ENCODE assay signal across 15 cellular contexts in the genomic region with DNA sequence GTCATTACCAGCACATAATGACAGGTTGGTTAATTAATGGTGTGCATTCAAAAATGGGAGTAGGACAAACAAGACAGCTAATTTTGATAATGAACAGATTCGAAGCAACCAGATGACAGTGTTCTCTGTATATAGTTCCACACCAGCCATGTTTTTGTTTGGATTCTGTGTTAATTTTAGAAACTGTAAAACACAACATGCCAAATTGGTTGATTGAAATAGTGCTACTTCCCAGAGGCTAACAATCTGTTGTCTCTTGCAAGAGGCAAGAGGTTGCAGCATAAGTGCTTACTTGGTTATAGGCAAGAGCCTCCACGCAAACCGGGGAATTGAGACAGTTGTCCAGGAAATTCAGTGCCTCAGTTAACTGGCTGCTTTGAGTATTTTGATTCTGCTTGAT.
DNase-seq lines count a peak whose midpoint lies in the region; ATAC-seq and TF ChIP-seq lines count a peak whose summit lies in the region.
"Had no signal": no experiment of that assay in that cellular context is flagged by ENCODE, and none has a peak within 500 bp of the region (broad histone marks: within the 10 kb centered on the region; RNA-seq: fewer than 3 reads in every experiment).

No MANE protein-coding gene starts in this region.

- TF ChIP-seq CTCF in lower lobe of right lung (IDR thresholded peaks at IDR 0.05) (no peak), tibial artery (IDR thresholded peaks at IDR 0.05) (no peak), prostate gland (IDR thresholded peaks at IDR 0.05) (no peak), psoas muscle (IDR thresholded peaks at IDR 0.05) (no peak)

- no peak for ATAC-seq in activated T-cell treated with anti-CD3 and anti-CD28 coated beads, Interleukin-2, amount 50 U/mL, for 4 hours
- no peak for ATAC-seq in activated T-helper 17 cell treated with anti-CD3 and anti-CD28 coated beads, Interleukin-2, amount 50 U/mL, for 72 hours (replicated peaks)
- ATAC-seq in lower lobe of right lung (no peak), psoas muscle (no peak), left colon (no peak)
- ATAC-seq: A549, GM12878 had no signal

- H3K4me1 ChIP-seq in lower lobe of right lung (peaks cover 34% of the 10 kb centered on the region), tibial artery (peaks cover 0 to 76% (median 36%) of the 10 kb centered on the region in 4 donors), prostate gland (replicated peaks) (no peaks in the 10 kb centered on the region), psoas muscle (no peaks in the 10 kb centered on the region)

- H3K9me3 ChIP-seq in lower lobe of right lung (no peaks in the 10 kb centered on the region), tibial artery (no peaks in the 10 kb centered on the region), prostate gland (no peaks in the 10 kb centered on the region), psoas muscle (no peaks in the 10 kb centered on the region)
- H3K9me3 ChIP-seq: A549, thoracic aorta had no signal

- intact Hi-C loops in lower lobe of right lung (cut with DNase I) (no loop called here), tibial artery (cut with DNase I; ENCODE audit: low total_unique reads) (loop anchor here (10.0 kb wide), 3 partner anchors 142 to 818 kb away; partner anchors contain the start of gene TCF7L2), prostate gland (cut with DNase I) (loop anchor here (5.0 to 10.0 kb wide), 3 partner anchors 430 to 818 kb away; partner anchors contain the start of gene TCF7L2), psoas muscle (cut with DNase I) (loop anchor here in 1 of 2 donors (10.0 kb wide), 1 partner anchor 658 kb away; no protein-coding TSS in a partner anchor), left colon (cut with DNase I, micrococcal nuclease) (loop anchor here in 1 of 2 donors (10.0 kb wide), 2 partner anchors 658 to 818 kb away; no protein-coding TSS in a partner anchor)

- peak overlapping the region; percentile 44 for H3K4me3 ChIP-seq in lower lobe of right lung
- no peak overlapping the region for H3K4me3 ChIP-seq in tibial artery
- no peak overlapping the region for H3K4me3 ChIP-seq in prostate gland
- H3K4me3 ChIP-seq in psoas muscle, result no peak overlapping the region
- H3K4me3 ChIP-seq: A549, GM12878 had no signal

- H3K36me3 ChIP-seq in lower lobe of right lung (no peaks in the 10 kb centered on the region), tibial artery (no peaks in the 10 kb centered on the region), prostate gland (no peaks in the 10 kb centered on the region), psoas muscle (ENCODE audit: insufficient read depth in 1 of 2, low read depth in 1 of 2) (no peaks in the 10 kb centered on the region)
- H3K36me3 ChIP-seq: thoracic aorta had no signal

- H3K4me3 Mint-ChIP-seq in activated T-cell treated with anti-CD3 and anti-CD28 coated beads, Interleukin-2, amount 50 U/mL, for 4 hours, result peak overlapping the region; percentile 78
- no peak overlapping the region for H3K4me3 Mint-ChIP-seq in activated T-cell treated with anti-CD3 and anti-CD28 coated beads, Interleukin-2, amount 50 U/mL, for 24 hours
- peak overlapping the region; percentile 52 for H3K4me3 Mint-ChIP-seq in activated T-helper 17 cell treated with anti-CD3 and anti-CD28 coated beads, Interleukin-2, amount 50 U/mL, for 72 hours
- H3K4me3 Mint-ChIP-seq: neural crest cell had no signal

- H3K36me3 Mint-ChIP-seq in activated T-cell treated with anti-CD3 and anti-CD28 coated beads, Interleukin-2, amount 50 U/mL, for 4 hours (ENCODE audit: insufficient read depth), result no peaks in the 10 kb centered on the region
- H3K36me3 Mint-ChIP-seq in activated T-cell treated with anti-CD3 and anti-CD28 coated beads, Interleukin-2, amount 50 U/mL, for 24 hours (ENCODE audit: low read depth), result no peaks in the 10 kb centered on the region
- no peaks in the 10 kb centered on the region for H3K36me3 Mint-ChIP-seq in activated T-helper 17 cell treated with anti-CD3 and anti-CD28 coated beads, Interleukin-2, amount 50 U/mL, for 72 hours (ENCODE audit: low read depth)

- H3K27me3 ChIP-seq in lower lobe of right lung (ENCODE audit: low read depth) (no peaks in the 10 kb centered on the region), tibial artery (no peaks in the 10 kb centered on the region), prostate gland (replicated peaks; ENCODE audit: insufficient read depth) (no peaks in the 10 kb centered on the region), psoas muscle (ENCODE audit: insufficient read depth in 3 of 3, low read length in 2 of 3) (peaks cover 0 to 4% (median 0%) of the 10 kb centered on the region in 3 donors)

- no peaks in the 10 kb centered on the region for H3K9me3 Mint-ChIP-seq in activated T-cell treated with anti-CD3 and anti-CD28 coated beads, Interleukin-2, amount 50 U/mL, for 4 hours
- H3K9me3 Mint-ChIP-seq in activated T-cell treated with anti-CD3 and anti-CD28 coated beads, Interleukin-2, amount 50 U/mL, for 24 hours, result no peaks in the 10 kb centered on the region
- H3K9me3 Mint-ChIP-seq in activated T-helper 17 cell treated with anti-CD3 and anti-CD28 coated beads, Interleukin-2, amount 50 U/mL, for 72 hours, result no peaks in the 10 kb centered on the region
- H3K9me3 Mint-ChIP-seq: neural crest cell had no signal

- peaks cover 4% of the 10 kb centered on the region for H3K27me3 Mint-ChIP-seq in activated T-cell treated with anti-CD3 and anti-CD28 coated beads, Interleukin-2, amount 50 U/mL, for 4 hours (ENCODE audit: low read depth)
- peaks cover 8% of the 10 kb centered on the region for H3K27me3 Mint-ChIP-seq in activated T-cell treated with anti-CD3 and anti-CD28 coated beads, Interleukin-2, amount 50 U/mL, for 24 hours
- peaks cover 1% of the 10 kb centered on the region for H3K27me3 Mint-ChIP-seq in activated T-helper 17 cell treated with anti-CD3 and anti-CD28 coated beads, Interleukin-2, amount 50 U/mL, for 72 hours

- peaks cover 24% of the 10 kb centered on the region for H3K4me1 Mint-ChIP-seq in activated T-cell treated with anti-CD3 and anti-CD28 coated beads, Interleukin-2, amount 50 U/mL, for 4 hours (ENCODE audit: low read depth)
- peaks cover 25% of the 10 kb centered on the region for H3K4me1 Mint-ChIP-seq in activated T-cell treated with anti-CD3 and anti-CD28 coated beads, Interleukin-2, amount 50 U/mL, for 24 hours (ENCODE audit: low read depth)
- H3K4me1 Mint-ChIP-seq in activated T-helper 17 cell treated with anti-CD3 and anti-CD28 coated beads, Interleukin-2, amount 50 U/mL, for 72 hours, result peaks cover 9% of the 10 kb centered on the region

- H3K27ac Mint-ChIP-seq in activated T-cell treated with anti-CD3 and anti-CD28 coated beads, Interleukin-2, amount 50 U/mL, for 24 hours, result no peak overlapping the region
- no peak overlapping the region for H3K27ac Mint-ChIP-seq in activated T-helper 17 cell treated with anti-CD3 and anti-CD28 coated beads, Interleukin-2, amount 50 U/mL, for 72 hours

- H3K27ac ChIP-seq in lower lobe of right lung (peak overlapping the region; percentile 80), tibial artery (peak overlapping the region; percentile 71 to 79), prostate gland (no peak overlapping the region), psoas muscle (no peak overlapping the region)
- H3K27ac ChIP-seq: A549, thoracic aorta had no signal

- no peak for DNase-seq in activated T-cell treated with anti-CD3 and anti-CD28 coated beads, Interleukin-2, amount 50 U/mL, for 4 hours
- no peak for DNase-seq in activated T-cell treated with anti-CD3 and anti-CD28 coated beads, Interleukin-2, amount 50 U/mL, for 24 hours
- DNase-seq in lower lobe of right lung (no peak), tibial artery (no peak), prostate gland (ENCODE audit: low spot score) (no peak), psoas muscle (no peak), left colon (no peak)
- DNase-seq: glutamatergic neuron, NCI-H2081 treated with DMSO at 0.1 percent for 48 hours, small intestine had no signal

- TF ChIP-seq POLR2A in prostate gland (IDR thresholded peaks at IDR 0.05), result no peak

- 74% methylated on average over 3 of the region's 3 CpGs for WGBS in prostate gland
- WGBS in psoas muscle, 3 donors, result 80 to 90% (median 82%) methylated on average over 3 of the region's 3 CpGs

Comparison
In these comparisons a context has a peak if more than half of its experiments do, and no peak if none do; other contexts are left out.
1. H3K27ac ChIP-seq: peak in lower lobe of right lung (single experiment) and tibial artery (2 of 2); none in prostate gland (0 of 2) and psoas muscle (single experiment).